ENCODE assay signal across 21 cellular contexts in the genomic region with DNA sequence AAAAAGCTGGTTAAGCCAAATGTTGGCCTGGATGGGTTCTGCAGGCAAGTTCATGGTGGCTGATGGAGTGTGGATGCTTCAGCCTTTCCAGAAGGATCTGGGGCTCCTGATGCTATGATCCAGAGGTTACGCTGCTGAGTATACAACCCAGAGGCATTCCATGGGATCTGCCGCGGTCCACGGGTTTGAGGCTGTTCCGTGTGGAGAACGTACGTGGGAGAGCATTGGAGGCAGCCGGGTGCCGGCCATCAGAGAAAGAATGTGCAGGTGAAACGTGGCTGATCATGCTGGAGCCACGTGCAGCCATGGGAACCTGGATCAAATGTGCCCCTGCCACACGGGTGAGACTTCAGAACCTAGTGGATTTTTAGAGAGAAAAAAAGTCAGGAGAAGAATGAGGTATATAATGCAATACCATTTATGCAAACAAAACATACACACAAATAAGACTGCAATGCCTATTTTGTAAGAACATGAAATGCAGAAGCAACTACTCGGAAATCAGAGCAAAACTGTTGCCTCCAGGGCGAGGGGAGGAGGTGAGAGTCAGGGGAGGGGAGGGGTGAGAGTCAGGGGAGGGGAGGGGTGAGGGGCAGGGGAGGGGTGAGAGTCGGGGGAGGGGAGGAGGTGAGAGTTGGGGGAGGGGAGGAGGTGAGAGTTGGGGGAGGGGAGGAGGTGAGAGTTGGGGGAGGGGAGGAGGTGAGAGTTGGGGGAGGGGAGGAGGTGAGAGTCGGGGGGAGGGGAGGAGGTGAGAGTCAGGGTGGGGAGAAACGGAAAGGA.
A peak's percentile ranks its signal among the peaks of the same experiment; 100 is the strongest.
DNase-seq lines count a peak whose midpoint lies in the region; ATAC-seq and TF ChIP-seq lines count a peak whose summit lies in the region.
"Had no signal": no experiment of that assay in that cellular context is flagged by ENCODE, and none has a peak within 500 bp of the region (broad histone marks: within the 10 kb centered on the region; RNA-seq: fewer than 3 reads in every experiment).

No MANE protein-coding gene starts in this region.

- H3K4me1 ChIP-seq in right atrium auricular region = no peaks in the 10 kb centered on the region
- peaks cover 41% of the 10 kb centered on the region for H3K4me1 ChIP-seq in Karpas-422 (ENCODE audit: low read length)
- H3K4me1 ChIP-seq in CD8-positive, alpha-beta T cell (ENCODE audit: insufficient read depth, low read length) = no peaks in the 10 kb centered on the region

- ATAC-seq in left ventricle myocardium superior = no peak
- no peak for ATAC-seq in stimulated activated effector memory CD8-positive, alpha-beta T cell treated with anti-CD3 and anti-CD28 coated beads, Interleukin-12 subunit alpha, Interleukin-12 subunit beta, amount 100 ng/mL, for 72 hours
- ATAC-seq in CD8-positive, alpha-beta T cell = no peak
- ATAC-seq in GM21423 (IDR thresholded peaks at IDR 0.05; ENCODE audit: unreplicated experiment) = no peak
- ATAC-seq: HCT116, K562, SK-N-SH treated with all-trans-retinoic acid at 6 μM for 48 hours had no signal

- no peak overlapping the region for H2AFZ ChIP-seq in Karpas-422 (ENCODE audit: low read length)

- no peaks in the 10 kb centered on the region for H3K9me3 Mint-ChIP-seq in stimulated activated effector memory CD8-positive, alpha-beta T cell treated with anti-CD3 and anti-CD28 coated beads, Interleukin-12 subunit alpha, Interleukin-12 subunit beta, amount 100 ng/mL, for 72 hours
- no peaks in the 10 kb centered on the region for H3K9me3 Mint-ChIP-seq in CD8-positive, alpha-beta T cell
- H3K9me3 Mint-ChIP-seq in activated naive CD4-positive, alpha-beta T cell treated with anti-CD3 and anti-CD28 coated beads for 36 hours = no peaks in the 10 kb centered on the region

- H3K4me3 ChIP-seq in right atrium auricular region = no peak overlapping the region
- no peak overlapping the region for H3K4me3 ChIP-seq in Karpas-422 (ENCODE audit: low read length)
- no peak overlapping the region for H3K4me3 ChIP-seq in CD8-positive, alpha-beta T cell (ENCODE audit: low read depth, low read length)
- H3K4me3 ChIP-seq: K562 had no signal

- H3K79me2 ChIP-seq in Karpas-422 (ENCODE audit: low read length) = no peaks in the 10 kb centered on the region

- intact Hi-C loops in left ventricle myocardium superior (cut with micrococcal nuclease) = no loop called here
- intact Hi-C loops in CD8-positive, alpha-beta T cell (cut with DNase I, micrococcal nuclease) = no loop called here
- intact Hi-C loops in activated naive CD4-positive, alpha-beta T cell treated with anti-CD3 and anti-CD28 coated beads for 36 hours (cut with micrococcal nuclease) = no loop called here

- H3K4me1 Mint-ChIP-seq in stimulated activated effector memory CD8-positive, alpha-beta T cell treated with anti-CD3 and anti-CD28 coated beads, Interleukin-12 subunit alpha, Interleukin-12 subunit beta, amount 100 ng/mL, for 72 hours = peaks cover 19% of the 10 kb centered on the region
- peaks cover 3% of the 10 kb centered on the region for H3K4me1 Mint-ChIP-seq in CD8-positive, alpha-beta T cell (ENCODE audit: low read depth)
- H3K4me1 Mint-ChIP-seq in activated naive CD4-positive, alpha-beta T cell treated with anti-CD3 and anti-CD28 coated beads for 36 hours (ENCODE audit: low read depth) = no peaks in the 10 kb centered on the region
- H3K4me1 Mint-ChIP-seq: CD14-positive monocyte had no signal

- no peaks in the 10 kb centered on the region for H3K9me2 ChIP-seq in Karpas-422 (replicated peaks; ENCODE audit: insufficient read depth, low read length)

- CTCF ChIA-PET in CD8-positive, alpha-beta T cell (lab: Charles Lee) = no interaction called here
- CTCF ChIA-PET in activated naive CD4-positive, alpha-beta T cell treated with anti-CD3 and anti-CD28 coated beads for 36 hours (lab: Charles Lee) = no interaction called here

- no peak overlapping the region for H3K4me2 ChIP-seq in Karpas-422 (ENCODE audit: low read depth, low read length, poor library complexity, severe bottlenecking)

- H3K9me3 ChIP-seq in right atrium auricular region (no peaks in the 10 kb centered on the region), Karpas-422 (ENCODE audit: low read length) (no peaks in the 10 kb centered on the region)
- H3K9me3 ChIP-seq in CD8-positive, alpha-beta T cell (ENCODE audit: low read length) = no peaks in the 10 kb centered on the region

- H3K9ac ChIP-seq in Karpas-422 (ENCODE audit: low read length) = 0 out of 2 replicates have a peak overlapping the region, but pooled peaks have one; percentile 24

- no peaks in the 10 kb centered on the region for H3K36me3 Mint-ChIP-seq in stimulated activated effector memory CD8-positive, alpha-beta T cell treated with anti-CD3 and anti-CD28 coated beads, Interleukin-12 subunit alpha, Interleukin-12 subunit beta, amount 100 ng/mL, for 72 hours
- no peaks in the 10 kb centered on the region for H3K36me3 Mint-ChIP-seq in CD8-positive, alpha-beta T cell
- H3K36me3 Mint-ChIP-seq in activated naive CD4-positive, alpha-beta T cell treated with anti-CD3 and anti-CD28 coated beads for 36 hours (ENCODE audit: low read depth) = no peaks in the 10 kb centered on the region
- H3K36me3 Mint-ChIP-seq: CD14-positive monocyte had no signal

- POLR2A ChIA-PET in CD8-positive, alpha-beta T cell (lab: Charles Lee) = no interaction called here

- TF ChIP-seq CTCF in right atrium auricular region (IDR thresholded peaks at IDR 0.05) = no peak
- TF ChIP-seq CTCF in CD8-positive, alpha-beta T cell (IDR thresholded peaks at IDR 0.05) = no peak

- no peaks in the 10 kb centered on the region for H3K27me3 ChIP-seq in right atrium auricular region
- H3K27me3 ChIP-seq in Karpas-422 (ENCODE audit: low read length) = no peaks in the 10 kb centered on the region
- H3K27me3 ChIP-seq in CD8-positive, alpha-beta T cell (ENCODE audit: insufficient read depth, low read length) = no peaks in the 10 kb centered on the region

- H3K27me3 Mint-ChIP-seq in CD8-positive, alpha-beta T cell (ENCODE audit: low read depth) = peaks cover 3% of the 10 kb centered on the region
- H3K27me3 Mint-ChIP-seq in activated naive CD4-positive, alpha-beta T cell treated with anti-CD3 and anti-CD28 coated beads for 36 hours (ENCODE audit: low read depth) = peaks cover 7% of the 10 kb centered on the region

- peak; percentile 26 for DNase-seq in right atrium auricular region (ENCODE audit: low spot score)
- DNase-seq in left ventricle myocardium superior = no peak
- DNase-seq in Karpas-422 = peak; percentile 49
- DNase-seq in ecto neural progenitor cell (ENCODE audit: low spot score) = peak; percentile 35
- no peak for DNase-seq in stimulated activated effector memory CD8-positive, alpha-beta T cell treated with anti-CD3 and anti-CD28 coated beads, Interleukin-12 subunit alpha, Interleukin-12 subunit beta, amount 100 ng/mL, for 72 hours (ENCODE audit: low spot score in 2 of 2)
- no peak for DNase-seq in CD8-positive, alpha-beta T cell
- DNase-seq in activated naive CD4-positive, alpha-beta T cell treated with anti-CD3 and anti-CD28 coated beads for 36 hours = no peak
- DNase-seq: ACHN, AML-193, COR-L47, NCI-H1092 treated with DMSO at 0.1 percent for 48 hours, NCI-H1694, NCI-H2107, NCI-H2227 treated with DMSO at 0.1 percent for 48 hours, NCI-H524, SHP77 treated with DMSO at 0.1 percent for 48 hours had no signal

- H3K4me3 Mint-ChIP-seq in stimulated activated effector memory CD8-positive, alpha-beta T cell treated with anti-CD3 and anti-CD28 coated beads, Interleukin-12 subunit alpha, Interleukin-12 subunit beta, amount 100 ng/mL, for 72 hours = no peak overlapping the region
- no peak overlapping the region for H3K4me3 Mint-ChIP-seq in CD8-positive, alpha-beta T cell
- H3K4me3 Mint-ChIP-seq in activated naive CD4-positive, alpha-beta T cell treated with anti-CD3 and anti-CD28 coated beads for 36 hours = no peak overlapping the region
- H3K4me3 Mint-ChIP-seq: CD14-positive monocyte had no signal

- H3K27ac Mint-ChIP-seq in stimulated activated effector memory CD8-positive, alpha-beta T cell treated with anti-CD3 and anti-CD28 coated beads, Interleukin-12 subunit alpha, Interleukin-12 subunit beta, amount 100 ng/mL, for 72 hours = peak overlapping the region; percentile 11
- H3K27ac Mint-ChIP-seq in CD8-positive, alpha-beta T cell = no peak overlapping the region
- H3K27ac Mint-ChIP-seq in activated naive CD4-positive, alpha-beta T cell treated with anti-CD3 and anti-CD28 coated beads for 36 hours = no peak overlapping the region
- H3K27ac Mint-ChIP-seq: CD14-positive monocyte had no signal

- no peaks in the 10 kb centered on the region for H3K36me3 ChIP-seq in right atrium auricular region
- no peaks in the 10 kb centered on the region for H3K36me3 ChIP-seq in Karpas-422 (ENCODE audit: insufficient read depth, low read length)
- H3K36me3 ChIP-seq in CD8-positive, alpha-beta T cell (ENCODE audit: insufficient read depth, low read length) = no peaks in the 10 kb centered on the region

- H4K20me1 ChIP-seq in Karpas-422 (ENCODE audit: insufficient read depth, low read depth, low read length) = no peaks in the 10 kb centered on the region

- no peak overlapping the region for H3K27ac ChIP-seq in right atrium auricular region
- H3K27ac ChIP-seq in Karpas-422 (ENCODE audit: low read length) = no peak overlapping the region
- no peak overlapping the region for H3K27ac ChIP-seq in CD8-positive, alpha-beta T cell (ENCODE audit: low read depth, low read length)

Comparison
In these comparisons a context has a peak if more than half of its experiments do, and no peak if none do; other contexts are left out.
1. DNase-seq: peak in right atrium auricular region (single experiment), Karpas-422 (single experiment) and ecto neural progenitor cell (single experiment); none in left ventricle myocardium superior (single experiment), stimulated activated effector memory CD8-positive, alpha-beta T cell treated with anti-CD3 and anti-CD28 coated beads, Interleukin-12 subunit alpha, Interleukin-12 subunit beta, amount 100 ng/mL, for 72 hours (0 of 2), CD8-positive, alpha-beta T cell (0 of 7) and activated naive CD4-positive, alpha-beta T cell treated with anti-CD3 and anti-CD28 coated beads for 36 hours (single experiment).